In the genomic region with DNA sequence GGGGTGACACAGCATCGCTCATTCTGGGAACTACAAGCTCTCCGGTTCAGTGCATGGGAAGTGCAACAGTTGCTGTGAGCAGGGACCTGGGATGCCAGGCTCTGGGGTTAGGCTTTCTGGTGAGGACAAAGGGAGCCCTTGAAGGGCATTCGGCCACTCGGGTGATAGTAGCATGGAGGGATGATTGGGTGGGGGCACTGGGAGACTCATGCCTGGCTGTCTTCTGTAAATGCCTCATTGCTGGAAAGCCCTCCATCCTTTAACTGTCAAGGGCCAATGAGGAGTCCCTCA, we compare ENCODE assay signal across 16 cellular contexts. TPM values are rescaled to one million over a fixed set of nuclear protein-coding genes. Genes with fewer than 3 reads are reported as not detected.
"Had no signal": no experiment of that assay in that cellular context is flagged by ENCODE, and none has a peak within 500 bp of the region (broad histone marks: within the 10 kb centered on the region; RNA-seq: fewer than 3 reads in every experiment).

No MANE protein-coding gene starts in this region.

- H3K27me3 ChIP-seq: foreskin keratinocyte, right atrium auricular region, thyroid gland had no signal

- H3K27ac ChIP-seq: cardiac muscle cell, foreskin keratinocyte, thyroid gland had no signal

- H3K4me3 Mint-ChIP-seq: activated CD4-positive, alpha-beta memory T cell treated with anti-CD3 and anti-CD28 coated beads, Interleukin-2, amount 10 ng/mL, durations not matched to agents 7 days and 5 days; activated T-cell treated with anti-CD3 and anti-CD28 coated beads, Interleukin-2, amount 50 U/mL, for 4 hours; natural killer cell treated with Interleukin-12 subunit alpha and Interleukin-12 subunit beta and Interleukin-15 and Interleukin-18, amount 100 ng/mL, for 72 hours; stimulated activated naive CD8-positive, alpha-beta T cell treated with anti-CD3 and anti-CD28 coated beads, Interleukin-15, Interleukin-2, amounts not matched to agents 100 ng/mL and 50 ng/mL, for 24 hours had no signal

- ATAC-seq: activated T-cell treated with anti-CD3 and anti-CD28 coated beads, Interleukin-2, amount 50 U/mL, for 4 hours; natural killer cell treated with Interleukin-12 subunit alpha and Interleukin-12 subunit beta and Interleukin-15 and Interleukin-18, amount 100 ng/mL, for 72 hours had no signal

- H3K4me3 ChIP-seq: cardiac muscle cell, right atrium auricular region, smooth muscle cell, thyroid gland had no signal

- H3K36me3 ChIP-seq: cardiac muscle cell, right atrium auricular region, thyroid gland had no signal

- H3K4me2 ChIP-seq: smooth muscle cell had no signal

- H3K9me3 Mint-ChIP-seq: activated CD4-positive, alpha-beta memory T cell treated with anti-CD3 and anti-CD28 coated beads, Interleukin-2, amount 10 ng/mL, durations not matched to agents 7 days and 5 days; activated T-cell treated with anti-CD3 and anti-CD28 coated beads, Interleukin-2, amount 50 U/mL, for 4 hours; natural killer cell treated with Interleukin-12 subunit alpha and Interleukin-12 subunit beta and Interleukin-15 and Interleukin-18, amount 100 ng/mL, for 72 hours; stimulated activated naive CD8-positive, alpha-beta T cell treated with anti-CD3 and anti-CD28 coated beads, Interleukin-15, Interleukin-2, amounts not matched to agents 100 ng/mL and 50 ng/mL, for 24 hours had no signal

- H3K4me1 Mint-ChIP-seq: activated CD4-positive, alpha-beta memory T cell treated with anti-CD3 and anti-CD28 coated beads, Interleukin-2, amount 10 ng/mL, durations not matched to agents 7 days and 5 days had no signal

- H3K4me1 ChIP-seq: foreskin keratinocyte had no signal

- H3K27ac Mint-ChIP-seq: activated CD4-positive, alpha-beta memory T cell treated with anti-CD3 and anti-CD28 coated beads, Interleukin-2, amount 10 ng/mL, durations not matched to agents 7 days and 5 days; natural killer cell treated with Interleukin-12 subunit alpha and Interleukin-12 subunit beta and Interleukin-15 and Interleukin-18, amount 100 ng/mL, for 72 hours; stimulated activated naive CD8-positive, alpha-beta T cell treated with anti-CD3 and anti-CD28 coated beads, Interleukin-15, Interleukin-2, amounts not matched to agents 100 ng/mL and 50 ng/mL, for 24 hours had no signal

- DNase-seq: activated CD4-positive, alpha-beta memory T cell treated with anti-CD3 and anti-CD28 coated beads, Interleukin-2, amount 10 ng/mL, durations not matched to agents 7 days and 5 days; activated CD4-positive, alpha-beta T cell treated with anti-CD3 and anti-CD28 coated beads for 4 hours; activated effector memory CD4-positive, alpha-beta T cell treated with Interleukin-2 at 50 U/mL for 16 hours; activated naive CD4-positive, alpha-beta T cell treated with anti-CD3 and anti-CD28 coated beads, Interleukin-2, amount 50 U/mL, for 16 hours; activated T-cell treated with anti-CD3 and anti-CD28 coated beads, Interleukin-2, amount 50 U/mL, for 4 hours; foreskin keratinocyte; T-helper 2 cell; thyroid gland had no signal

- H3K9me3 ChIP-seq: right atrium auricular region, thyroid gland had no signal

- H3K36me3 Mint-ChIP-seq: natural killer cell treated with Interleukin-12 subunit alpha and Interleukin-12 subunit beta and Interleukin-15 and Interleukin-18, amount 100 ng/mL, for 72 hours had no signal

RNA-seq across cellular contexts. Expression of gene POU2F3, which starts 19.2 kb away (rescaled TPM):
- total RNA-seq: activated CD4-positive, alpha-beta memory T cell treated with anti-CD3 and anti-CD28 coated beads, Interleukin-2, amount 10 ng/mL, durations not matched to agents 7 days and 5 days; activated T-cell treated with anti-CD3 and anti-CD28 coated beads, Interleukin-2, amount 50 U/mL, for 4 hours; endothelial cell of umbilical vein; mononuclear cell; natural killer cell treated with Interleukin-12 subunit alpha and Interleukin-12 subunit beta and Interleukin-15 and Interleukin-18, amount 100 ng/mL, for 72 hours; progenitor cell of endocrine pancreas; right atrium auricular region had no signal
- polyA plus RNA-seq: smooth muscle cell had no signal
